ENCODE assay signal across 9 cellular contexts in genomic region chr16:67245674-67246080, GRCh38. TPM values are rescaled to one million over a fixed set of nuclear protein-coding genes. Genes with fewer than 3 reads are reported as not detected.
DNase-seq lines count a peak whose midpoint lies in the region; ATAC-seq, FAIRE-seq and TF ChIP-seq lines count a peak whose summit lies in the region.
"Had no signal": no experiment of that assay in that cellular context is flagged by ENCODE, and none has a peak within 500 bp of the region (broad histone marks: within the 10 kb centered on the region; RNA-seq: fewer than 3 reads in every experiment).

No MANE protein-coding gene starts in this region.

- H3K4me2 ChIP-seq in A549, result peak overlapping the region; percentile 97

- POLR2A ChIA-PET in A549 (lab: Yijun Ruan, JAX), result interaction anchor here (0.7 to 3.3 kb wide), 7 partner anchors 14 to 48 kb away, joined by 3 to 30 read pairs (median 3); partner anchors contain the start of gene TMEM208

- TF ChIP-seq CTCF in A549 (IDR thresholded peaks at IDR 0.05), result no peak

- DNase-seq in A549 (ENCODE audit: low read depth in 1 of 2, low spot score in 1 of 2) (no peak), caudate nucleus (lab: John Stamatoyannopoulos, UW) (peak in 1 of 61 donors; percentile 63)
- no peak for DNase-seq in activated CD4-positive, alpha-beta T cell treated with anti-CD3 and anti-CD28 coated beads for 1 hour

- ATAC-seq in A549 (no peak), HG02938 (IDR thresholded peaks at IDR 0.05; ENCODE audit: unreplicated experiment) (no peak), HG03521 (IDR thresholded peaks at IDR 0.05; ENCODE audit: unreplicated experiment) (no peak), HG02571 (IDR thresholded peaks at IDR 0.05; ENCODE audit: unreplicated experiment) (no peak)

- no peak for TF ChIP-seq POLR2A in A549 (IDR thresholded peaks at IDR 0.05; ENCODE audit: low read length)

- peaks cover 67% of the 10 kb centered on the region for H3K4me1 ChIP-seq in A549
- peaks cover 54% of the 10 kb centered on the region for H3K4me1 ChIP-seq in HUES6 (ENCODE audit: control insufficient read depth, insufficient read depth, low read length)
- peaks cover 40% of the 10 kb centered on the region for H3K4me1 ChIP-seq in muscle layer of colon (ENCODE audit: insufficient read depth, low read length)

- CTCF ChIA-PET in A549 (lab: Yijun Ruan, JAX), result interaction anchor here (0.6 to 9.7 kb wide), 18 partner anchors 13 to 269 kb away, joined by 3 to 138 read pairs (median 3); partner anchors contain the start of genes KCTD19, LRRC36, TMEM208 and TPPP3

- H3K9ac ChIP-seq in HUES6 (ENCODE audit: low read length) (peak overlapping the region; percentile 71), muscle layer of colon (ENCODE audit: low read length) (peak overlapping the region; percentile 13)

- WGBS in A549 (ENCODE audit: missing lambda C conversion rate), result 16% methylated on average over 7 of the region's 8 CpGs

- no peak for TF ChIP-seq EP300 in A549 (IDR thresholded peaks at IDR 0.05)

- H3K27ac ChIP-seq in A549 (peak overlapping the region; percentile 91 to 98), HUES6 (ENCODE audit: low read depth, low read length) (peak overlapping the region; percentile 90), caudate nucleus (ENCODE audit: low read depth, low read length) (peak overlapping the region; percentile 59), muscle layer of colon (ENCODE audit: low read depth, low read length) (peak overlapping the region; percentile 91)

- no peaks in the 10 kb centered on the region for H3K36me3 ChIP-seq in HUES6 (ENCODE audit: control insufficient read depth, insufficient read depth, low read length)
- H3K36me3 ChIP-seq in muscle layer of colon (ENCODE audit: insufficient read depth, low read length), result no peaks in the 10 kb centered on the region

- H3K9me3 ChIP-seq in A549, result no peaks in the 10 kb centered on the region
- H3K9me3 ChIP-seq in HUES6 (ENCODE audit: control insufficient read depth, insufficient read depth, low read depth, low read length), result no peaks in the 10 kb centered on the region
- no peaks in the 10 kb centered on the region for H3K9me3 ChIP-seq in muscle layer of colon (ENCODE audit: low read length)

- peaks cover 29% of the 10 kb centered on the region for H3K27me3 ChIP-seq in HUES6 (ENCODE audit: control insufficient read depth, insufficient read depth, low read length)
- H3K27me3 ChIP-seq in muscle layer of colon (ENCODE audit: control insufficient read depth in 1 of 2, insufficient read depth in 2 of 2, low read length in 2 of 2), result peaks cover 17 to 23% of the 10 kb centered on the region in 2 donors

- no peak for FAIRE-seq in A549 (lab: Jason Lieb, UNC)
- FAIRE-seq: TTC549 had no signal

- TF ChIP-seq RAD21 in A549 (conservative IDR thresholded peaks at IDR 0.05 in 1 of 2, IDR thresholded peaks at IDR 0.05 in 1 of 2), result no peak

- peak overlapping the region; percentile 74 for H3K4me3 ChIP-seq in A549
- peak overlapping the region; percentile 89 for H3K4me3 ChIP-seq in HUES6 (ENCODE audit: low read depth, low read length)
- H3K4me3 ChIP-seq in muscle layer of colon (ENCODE audit: low read depth in 1 of 2, low read length in 2 of 2), result peak overlapping the region; percentile 73 to 82

TF ChIP-seq in A549, 52 proteins besides CTCF, POLR2A, EP300 and RAD21:
- TF ChIP-seq ZC3H11A (IDR thresholded peaks at IDR 0.05) (0 out of 2 replicates have a peak, but pooled peaks have one; percentile 1), HEYL (CRISPR knock-in tag; IDR thresholded peaks at IDR 0.05) (no peak), ELK1 (IDR thresholded peaks at IDR 0.05; ENCODE audit: low read depth, low read length) (no peak)

RNA-seq across cellular contexts. Expression of gene FHOD1, which starts 1.6 kb away (rescaled TPM):
- polyA plus RNA-seq in A549 (2011; rRNA removed), result 16.1 and 18.1 TPM in 2 replicates
- 34.2 and 36.9 TPM in 2 replicates for polyA plus RNA-seq in A549 (2012; cell fraction: cytosol; rRNA removed)
- polyA plus RNA-seq in A549 (2012; cell fraction: nucleus; rRNA removed), result 169 and 214 TPM in 2 replicates
- 29.1 to 34.2 TPM (median 33.6 TPM) in 3 replicates for polyA plus RNA-seq in A549 (2017; fragmentation: RNase III; extraction: RNeasy Plus Mini Kit Qiagen cat#74134 plus additional on column Dnase treatment)
- 23.2 and 31.8 TPM in 2 replicates for polyA minus RNA-seq in A549 (2011; rRNA and poly(A)+ RNA removed)

RNA-seq across cellular contexts. Expression of gene SLC9A5, which starts 3.1 kb away (rescaled TPM):
- polyA plus RNA-seq in A549 (2011; rRNA removed) (0.83 and 1.1 TPM in 2 replicates), A549 (2017; fragmentation: RNase III; extraction: RNeasy Plus Mini Kit Qiagen cat#74134 plus additional on column Dnase treatment) (1.6 to 2.6 TPM (median 2.5 TPM) in 3 replicates)
- 1.2 and 1.3 TPM in 2 replicates for polyA plus RNA-seq in A549 (2012; cell fraction: cytosol; rRNA removed)
- 8.4 and 9.9 TPM in 2 replicates for polyA plus RNA-seq in A549 (2012; cell fraction: nucleus; rRNA removed)
- 0.99 and 1.6 TPM in 2 replicates for polyA minus RNA-seq in A549 (2011; rRNA and poly(A)+ RNA removed)

RNA-seq across cellular contexts. Expression of gene TMEM208, which starts 18.7 kb away (rescaled TPM):
- polyA plus RNA-seq in A549 (2011; rRNA removed) (70.2 and 73.5 TPM in 2 replicates), A549 (2017; fragmentation: RNase III; extraction: RNeasy Plus Mini Kit Qiagen cat#74134 plus additional on column Dnase treatment) (103 to 114 TPM (median 114 TPM) in 3 replicates)
- 117 and 121 TPM in 2 replicates for polyA plus RNA-seq in A549 (2012; cell fraction: cytosol; rRNA removed)
- 96.8 and 125 TPM in 2 replicates for polyA plus RNA-seq in A549 (2012; cell fraction: nucleus; rRNA removed)
- 61.1 and 70.3 TPM in 2 replicates for polyA minus RNA-seq in A549 (2011; rRNA and poly(A)+ RNA removed)

RNA-seq across cellular contexts. Expression of gene PLEKHG4, which starts 33.7 kb away (rescaled TPM):
- polyA plus RNA-seq in A549 (2011; rRNA removed), result 10.0 and 17.7 TPM in 2 replicates
- 16.6 and 21.7 TPM in 2 replicates for polyA plus RNA-seq in A549 (2012; cell fraction: cytosol; rRNA removed)
- 99.4 and 105 TPM in 2 replicates for polyA plus RNA-seq in A549 (2012; cell fraction: nucleus; rRNA removed)
- 15.6 to 16.6 TPM (median 15.9 TPM) in 3 replicates for polyA plus RNA-seq in A549 (2017; fragmentation: RNase III; extraction: RNeasy Plus Mini Kit Qiagen cat#74134 plus additional on column Dnase treatment)
- 21.7 and 24.1 TPM in 2 replicates for polyA minus RNA-seq in A549 (2011; rRNA and poly(A)+ RNA removed)

RNA-seq across cellular contexts. Expression of gene ELMO3, which starts 46.7 kb away (rescaled TPM):
- polyA plus RNA-seq in A549 (2011; rRNA removed) (0.62 and 1.0 TPM in 2 replicates), A549 (2017; fragmentation: RNase III; extraction: RNeasy Plus Mini Kit Qiagen cat#74134 plus additional on column Dnase treatment) (1.3 to 1.5 TPM (median 1.4 TPM) in 3 replicates)
- polyA plus RNA-seq in A549 (2012; cell fraction: cytosol; rRNA removed), result 2.0 and 2.1 TPM in 2 replicates
- polyA plus RNA-seq in A549 (2012; cell fraction: nucleus; rRNA removed), result 13.0 and 15.7 TPM in 2 replicates
- 0.78 and 1.2 TPM in 2 replicates for polyA minus RNA-seq in A549 (2011; rRNA and poly(A)+ RNA removed)
